27 cellular contexts compared by ENCODE assay signal in the genomic region with DNA sequence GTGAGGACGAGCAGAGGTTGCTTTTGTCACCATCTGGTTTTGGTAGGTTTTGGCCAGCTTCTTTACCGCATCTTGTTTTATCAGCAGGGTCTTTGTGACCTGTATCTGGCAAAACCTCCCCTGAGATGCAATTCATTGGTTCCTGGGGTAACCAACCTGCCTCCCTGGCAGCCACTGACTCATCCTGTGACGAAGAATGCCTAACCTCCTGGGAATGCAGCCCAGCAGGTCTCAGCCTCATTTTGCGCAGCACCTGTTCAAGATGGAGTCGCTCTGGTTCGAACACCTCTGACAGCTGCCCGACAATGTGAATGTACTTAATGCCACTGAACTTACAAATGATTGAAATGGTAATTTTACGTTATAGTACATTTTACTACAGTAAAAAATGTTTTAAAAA. TPM values are rescaled to one million over a fixed set of nuclear protein-coding genes. Genes with fewer than 3 reads are reported as not detected.
DNase-seq lines count a peak whose midpoint lies in the region; ATAC-seq, FAIRE-seq and TF ChIP-seq lines count a peak whose summit lies in the region.
"Had no signal": no experiment of that assay in that cellular context is flagged by ENCODE, and none has a peak within 500 bp of the region (broad histone marks: within the 10 kb centered on the region; RNA-seq: fewer than 3 reads in every experiment).

No MANE protein-coding gene starts in this region.

- H3K9me3 Mint-ChIP-seq in CD4-positive, CD25-positive, alpha-beta regulatory T cell = peaks cover 0 to 1% (median 0%) of the 10 kb centered on the region in 7 donors
- H3K9me3 Mint-ChIP-seq in natural killer cell = no peaks in the 10 kb centered on the region
- H3K9me3 Mint-ChIP-seq: activated T-cell treated with anti-CD3 and anti-CD28 coated beads, Interleukin-2, amount 50 U/mL, for 24 hours had no signal

- no peak for DNase-seq in CD4-positive, CD25-positive, alpha-beta regulatory T cell
- peak; percentile 36 for DNase-seq in M059J (ENCODE audit: low read depth)
- DNase-seq in H1 (ENCODE audit: low read depth in 1 of 2, low spot score in 2 of 2) = no peak
- DNase-seq in natural killer cell = no peak
- DNase-seq in dorsolateral prefrontal cortex = no peak
- no peak for DNase-seq in effector CD4-positive, alpha-beta T cell
- no peak for DNase-seq in tibial artery
- no peak for DNase-seq in SW480 (ENCODE audit: low spot score)
- DNase-seq: activated CD4-positive, alpha-beta T cell treated with anti-CD3 and anti-CD28 coated beads for 1 hour; activated CD8-positive, alpha-beta memory T cell treated with anti-CD3 and anti-CD28 coated beads for 24 hours; activated naive CD4-positive, alpha-beta T cell treated with Interleukin-2 at 50 U/mL for 16 hours; activated T-cell treated with anti-CD3 and anti-CD28 coated beads, Interleukin-2, amount 50 U/mL, for 24 hours; DND-41; effector CD8-positive, alpha-beta T cell; erythroblast; foreskin melanocyte; heart right ventricle; mesenchymal stem cell; NCI-H1417; NCI-H2081 treated with DMSO at 0.1 percent for 48 hours; NCI-H748 treated with DMSO at 0.1 percent for 48 hours; RPMI8226; spleen; T-helper 17 cell; transverse colon had no signal

- no peak overlapping the region for H3K56ac ChIP-seq in H1 (replicated peaks; ENCODE audit: insufficient read length, low read depth, low read length)

- H3K4me3 ChIP-seq in CD4-positive, CD25-positive, alpha-beta regulatory T cell (ENCODE audit: low read depth, low read length) = no peak overlapping the region
- H3K4me3 ChIP-seq in H1 (ENCODE audit: extremely low read depth in 1 of 4, insufficient read depth in 2 of 4, low read depth in 3 of 4, low read length in 4 of 4) = no peak overlapping the region
- no peak overlapping the region for H3K4me3 ChIP-seq in dorsolateral prefrontal cortex
- no peak overlapping the region for H3K4me3 ChIP-seq in tibial artery
- H3K4me3 ChIP-seq: transverse colon had no signal

- H2BK5ac ChIP-seq in H1 (ENCODE audit: low read depth, low read length) = no peak overlapping the region

- H3K27ac ChIP-seq in CD4-positive, CD25-positive, alpha-beta regulatory T cell (ENCODE audit: insufficient read depth, low read length, poor library complexity, severe bottlenecking) = no peak overlapping the region
- no peak overlapping the region for H3K27ac ChIP-seq in H1 (ENCODE audit: low read depth, low read length)
- H3K27ac ChIP-seq in dorsolateral prefrontal cortex = no peak overlapping the region
- peak overlapping the region in 1 of 2 donors; percentile 99 for H3K27ac ChIP-seq in tibial artery

- no peak overlapping the region for H4K8ac ChIP-seq in H1 (ENCODE audit: extremely low read depth, insufficient read depth, low read length)

- peaks cover 0 to 16% (median 5%) of the 10 kb centered on the region in 4 donors for H3K4me1 Mint-ChIP-seq in CD4-positive, CD25-positive, alpha-beta regulatory T cell
- H3K4me1 Mint-ChIP-seq in natural killer cell = peaks cover 13 to 20% of the 10 kb centered on the region in 2 donors

- no peak overlapping the region for H3K9ac ChIP-seq in H1 (replicated peaks in 1 of 4; ENCODE audit: extremely low read depth in 1 of 4, low read depth in 3 of 4, low read length in 3 of 4)

- H2AK5ac ChIP-seq in H1 (ENCODE audit: low read depth, low read length) = no peak overlapping the region

- no peaks in the 10 kb centered on the region for H3K36me3 ChIP-seq in CD4-positive, CD25-positive, alpha-beta regulatory T cell (ENCODE audit: control insufficient read depth, insufficient read depth, low read length)
- H3K36me3 ChIP-seq in H1 (ENCODE audit: control insufficient read depth in 2 of 4, insufficient read depth in 4 of 4, low read length in 3 of 4) (no peaks in the 10 kb centered on the region; a peak in 1 of 8 replicates), tibial artery (no peaks in the 10 kb centered on the region)
- H3K36me3 ChIP-seq: heart right ventricle, right atrium auricular region, spleen, transverse colon had no signal

- no peaks in the 10 kb centered on the region for H4K20me1 ChIP-seq in H1 (replicated peaks in 1 of 2; ENCODE audit: control insufficient read depth in 1 of 2, insufficient read depth in 2 of 2, low read length in 2 of 2)

- no peak for TF ChIP-seq CTCF in H1 (IDR thresholded peaks at IDR 0.05; ENCODE audit: control extremely low read depth in 1 of 3, insufficient read depth in 1 of 3, low read depth in 1 of 3, low read length in 3 of 3)
- TF ChIP-seq CTCF in natural killer cell (IDR thresholded peaks at IDR 0.05) = no peak
- TF ChIP-seq CTCF in dorsolateral prefrontal cortex (IDR thresholded peaks at IDR 0.05 in 54 of 56, conservative IDR thresholded peaks at IDR 0.05 in 2 of 56; ENCODE audit: low read depth in 1 of 56, partially characterized antibody in 56 of 56) = no peak
- no peak for TF ChIP-seq CTCF in tibial artery (IDR thresholded peaks at IDR 0.05)

- H3K4me3 Mint-ChIP-seq in CD4-positive, CD25-positive, alpha-beta regulatory T cell = peak overlapping the region; percentile 88 to 98 (median 96)
- H3K4me3 Mint-ChIP-seq in natural killer cell = peak overlapping the region; percentile 61

- H3K23me2 ChIP-seq in H1 (ENCODE audit: low read depth, low read length) = no peaks in the 10 kb centered on the region; the same call in 1 of the 2 replicates

- H4K5ac ChIP-seq in H1 (ENCODE audit: insufficient read length, low read depth, low read length) = no peak overlapping the region

- H3K36me3 Mint-ChIP-seq in CD4-positive, CD25-positive, alpha-beta regulatory T cell = no peaks in the 10 kb centered on the region
- H3K36me3 Mint-ChIP-seq in natural killer cell = no peaks in the 10 kb centered on the region

- H3K27me3 ChIP-seq in CD4-positive, CD25-positive, alpha-beta regulatory T cell (ENCODE audit: control insufficient read depth, insufficient read depth, low read length) = peaks cover 10% of the 10 kb centered on the region
- H3K27me3 ChIP-seq in H1 (replicated peaks in 1 of 4; ENCODE audit: control insufficient read depth in 3 of 4, extremely low read depth in 1 of 4, insufficient read depth in 3 of 4, low read length in 3 of 4) (peaks cover 0 to 8% (median 5%) of the 10 kb centered on the region in 4 experiments; a peak in 6 of 7 replicates), dorsolateral prefrontal cortex (peaks cover 0 to 8% (median 0%) of the 10 kb centered on the region in 45 donors), tibial artery (peaks cover 0 to 5% of the 10 kb centered on the region in 2 donors)
- H3K27me3 ChIP-seq: right atrium auricular region, transverse colon had no signal

- H3K4me1 ChIP-seq in CD4-positive, CD25-positive, alpha-beta regulatory T cell (ENCODE audit: control insufficient read depth, insufficient read depth, low read length, poor library complexity, severe bottlenecking) = peaks cover 6% of the 10 kb centered on the region
- H3K4me1 ChIP-seq in H1 (replicated peaks in 1 of 4; ENCODE audit: control insufficient read depth in 3 of 4, insufficient read depth in 4 of 4, low read length in 3 of 4) = peaks cover 0 to 3% (median 1%) of the 10 kb centered on the region in 4 experiments; a peak in 2 of 7 replicates
- H3K4me1 ChIP-seq in tibial artery = peaks cover 0 to 16% (median 9%) of the 10 kb centered on the region in 4 donors

- peaks cover 11% of the 10 kb centered on the region for H3K27me3 Mint-ChIP-seq in CD4-positive, CD25-positive, alpha-beta regulatory T cell
- peaks cover 7 to 9% of the 10 kb centered on the region in 2 donors for H3K27me3 Mint-ChIP-seq in natural killer cell (ENCODE audit: low read depth in 2 of 2)

- H2AFZ ChIP-seq in H1 (ENCODE audit: low read length) = no peak overlapping the region

- peak overlapping the region in 1 of 2 experiments; percentile 45; a peak in 1 of 4 replicates for H3K4me2 ChIP-seq in H1 (ENCODE audit: insufficient read depth in 1 of 2, low read depth in 2 of 2, low read length in 2 of 2)

- no peak for TF ChIP-seq RAD21 in H1 (IDR thresholded peaks at IDR 0.05 in 1 of 2, conservative IDR thresholded peaks at IDR 0.05 in 1 of 2; ENCODE audit: low read depth in 2 of 2, low read length in 2 of 2)

- no peaks in the 10 kb centered on the region for H3K79me1 ChIP-seq in H1 (ENCODE audit: low read depth, low read length)

- H4K91ac ChIP-seq in H1 (replicated peaks; ENCODE audit: insufficient read length, low read length) = no peak overlapping the region

- POLR2A ChIA-PET in H1 (lab: Charles Lee; ENCODE audit: partially characterized antibody) = interaction anchor here (2.5 to 3.5 kb wide), 2 partner anchors 10 to 25 kb away, joined by 12 to 18 read pairs; no protein-coding TSS in a partner anchor

- H3K23ac ChIP-seq in H1 (ENCODE audit: insufficient read length) = no peak overlapping the region

- no peaks in the 10 kb centered on the region for H3K79me2 ChIP-seq in H1 (ENCODE audit: control insufficient read depth in 1 of 2, insufficient read depth in 2 of 2, low read length in 2 of 2)

- CTCF ChIA-PET in H1 (lab: Charles Lee; ENCODE audit: partially characterized antibody) = interaction anchor here (0.7 to 8.5 kb wide), 13 partner anchors 10 to 667 kb away, joined by 3 to 112 read pairs (median 4); a partner anchor contains a TSS

- no peak for ATAC-seq in CD4-positive, CD25-positive, alpha-beta regulatory T cell (ENCODE audit: low read depth in 2 of 2)
- ATAC-seq in natural killer cell = no peak
- ATAC-seq: T-helper 17 cell had no signal

- 79% methylated on average over 8 of the region's 8 CpGs; no CpG with 5 or more reads in 1 of the 2 experiments for WGBS in H1 (ENCODE audit: extremely low coverage in 1 of 2, insufficient coverage in 1 of 2, insufficient read length in 1 of 2, insufficient replicate concordance in 2 of 2, low coverage in 1 of 2, low lambda C conversion rate in 2 of 2, missing lambda C conversion rate in 1 of 2), 2 experiments

- no peak overlapping the region for H3K4ac ChIP-seq in H1 (replicated peaks; ENCODE audit: insufficient read length, low read depth, low read length)

- no peak overlapping the region for H3K18ac ChIP-seq in H1 (ENCODE audit: extremely low read depth, low read length)

- H2BK15ac ChIP-seq in H1 (ENCODE audit: low read length) = no peak overlapping the region

- no peak for TF ChIP-seq POLR2A in H1 (IDR thresholded peaks at IDR 0.05; ENCODE audit: control extremely low read depth in 1 of 2, low read depth in 2 of 2, low read length in 2 of 2)

- FAIRE-seq in H1 (lab: Jason Lieb, UNC) = no peak

- intact Hi-C loops in natural killer cell (cut with micrococcal nuclease) (no loop called here), dorsolateral prefrontal cortex (cut with DNase I) (loop anchor here in 1 of 2 donors (2.0 to 10.0 kb wide), 2 partner anchors 34 to 906 kb away; a partner anchor contains a TSS), tibial artery (cut with DNase I; ENCODE audit: low total_unique reads) (loop anchor here (5.0 to 10.0 kb wide), 3 partner anchors 34 to 254 kb away; a partner anchor contains a TSS)

- H3K9me3 ChIP-seq in CD4-positive, CD25-positive, alpha-beta regulatory T cell (ENCODE audit: control insufficient read depth in 2 of 2, low read length in 2 of 2) = no peaks in the 10 kb centered on the region
- H3K9me3 ChIP-seq in H1 (ENCODE audit: insufficient read depth in 2 of 2, low read depth in 1 of 2, low read length in 1 of 2) (no peaks in the 10 kb centered on the region), tibial artery (no peaks in the 10 kb centered on the region)
- H3K9me3 ChIP-seq: heart right ventricle, right atrium auricular region, spleen, transverse colon had no signal

- no peak overlapping the region for H3K14ac ChIP-seq in H1 (ENCODE audit: insufficient read length)

- no peak overlapping the region for H2BK20ac ChIP-seq in H1 (ENCODE audit: low read length)

- no peak overlapping the region for H2BK12ac ChIP-seq in H1 (ENCODE audit: low read depth, low read length)

- H2BK120ac ChIP-seq in H1 (replicated peaks; ENCODE audit: low read depth, low read length) = no peak overlapping the region

- H3K27ac Mint-ChIP-seq in CD4-positive, CD25-positive, alpha-beta regulatory T cell = no peak overlapping the region
- H3K27ac Mint-ChIP-seq in natural killer cell = no peak overlapping the region
- H3K27ac Mint-ChIP-seq: activated T-cell treated with anti-CD3 and anti-CD28 coated beads, Interleukin-2, amount 50 U/mL, for 24 hours; T-helper 17 cell had no signal

- no peak for TF ChIP-seq EP300 in H1 (IDR thresholded peaks at IDR 0.05; ENCODE audit: borderline replicate concordance in 1 of 2, low read depth in 2 of 2, low read length in 2 of 2)

RNA-seq across cellular contexts. Expression of a gene that starts 6.8 kb away (rescaled TPM):
- total RNA-seq in CD4-positive, CD25-positive, alpha-beta regulatory T cell = 8.2 TPM
- polyA plus RNA-seq in CD4-positive, CD25-positive, alpha-beta regulatory T cell = 1 to 10 TPM in 1 of 4 donors, under 1 TPM in 2, not detected in 1; 0.20 to 1.0 (median 0.31) TPM
- total RNA-seq in M059J (2014; rRNA removed; shearing (Covaris generic)) = 0.02 TPM in 1 of 2 replicates, not detected in the other
- 1.7 and 1.9 TPM in 2 replicates for total RNA-seq in H1 (2021; fragmentation: NEBNext Ultra II Directional; extraction: Animal tissue kit (Norgen Biotek cat#: 25700))
- polyA plus RNA-seq in H1 (2011; rRNA removed) = 0.51 and 0.89 TPM in 2 replicates
- polyA plus RNA-seq in H1 (2011; cell fraction: cytosol; rRNA removed) = 0.66 TPM
- 2.0 TPM for polyA plus RNA-seq in H1 (2011; cell fraction: nucleus; rRNA removed)
- 0.39 to 1.7 TPM (median 1.1 TPM) in 4 replicates for polyA plus RNA-seq in H1 (2012, experiment 1 of 2)
- 0.45 TPM for polyA plus RNA-seq in H1 (2012, experiment 2 of 2)
- 0.85 TPM for polyA plus RNA-seq in H1 (2013, experiment 1 of 2)
- polyA plus RNA-seq in H1 (2013, experiment 2 of 2) = 0.70 TPM
- 2.4 and 2.5 TPM in 2 replicates for polyA minus RNA-seq in H1 (2011; rRNA and poly(A)+ RNA removed)
- 1.3 TPM for polyA minus RNA-seq in H1 (2011; cell fraction: cytosol; rRNA and poly(A)+ RNA removed)
- 7.8 TPM for polyA minus RNA-seq in H1 (2011; cell fraction: nucleus; rRNA and poly(A)+ RNA removed)
- total RNA-seq in natural killer cell = 1 to 10 TPM; 4.8 to 9.5 (median 5.3) TPM
- total RNA-seq in dorsolateral prefrontal cortex = 10 to 100 TPM in 79 of 120 experiments, 1 to 10 TPM in 41; 4.7 to 28.7 (median 11.1) TPM
- polyA plus RNA-seq: BJ had no signal
